ENCODE assay signal across 15 cellular contexts in the genomic region with DNA sequence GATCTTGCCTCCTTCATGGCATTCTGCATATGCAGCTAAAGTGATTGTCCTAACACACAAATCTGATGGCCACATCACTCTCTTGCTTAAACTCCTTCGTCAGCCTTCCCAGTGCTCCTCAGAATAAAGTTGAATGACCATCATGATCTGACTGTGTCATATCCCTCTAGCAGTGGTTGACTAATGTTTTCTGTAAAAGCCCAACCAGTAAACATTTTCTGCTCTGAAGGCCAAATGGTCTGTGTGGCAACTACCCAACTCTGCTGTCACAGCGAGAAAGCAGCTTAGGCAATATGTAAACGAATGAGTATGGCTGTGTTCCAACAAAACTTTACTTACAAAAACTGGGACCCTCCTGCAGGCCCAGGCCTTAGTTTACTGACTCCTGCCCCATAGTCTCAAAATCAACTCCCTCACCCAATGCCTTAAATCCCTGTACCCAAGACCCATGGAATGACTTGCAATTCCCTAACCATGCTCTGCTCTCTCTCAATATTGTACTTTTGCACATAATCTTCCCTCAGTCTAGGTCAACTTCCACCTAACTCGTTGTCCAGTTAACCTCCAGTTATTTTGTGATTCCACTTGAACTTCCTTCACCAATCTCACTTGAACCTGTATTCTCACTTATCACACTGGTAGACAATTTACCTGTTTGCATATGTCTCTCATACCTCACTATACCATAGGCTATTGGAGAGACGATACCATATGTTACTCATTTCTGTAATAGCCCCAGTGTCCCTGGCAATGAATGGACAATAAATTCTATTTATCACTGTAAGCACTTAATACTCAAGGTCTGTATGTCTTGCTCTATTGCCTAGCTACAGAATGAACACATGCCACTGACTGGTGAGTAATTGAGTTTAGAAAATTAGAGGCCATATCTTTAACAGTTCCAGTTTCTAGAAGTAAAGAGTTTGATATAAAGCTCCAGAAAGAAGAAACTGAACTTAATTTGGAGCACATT. TPM values are rescaled to one million over a fixed set of nuclear protein-coding genes. Genes with fewer than 3 reads are reported as not detected.
DNase-seq lines count a peak whose midpoint lies in the region; ATAC-seq and TF ChIP-seq lines count a peak whose summit lies in the region.
"Had no signal": no experiment of that assay in that cellular context is flagged by ENCODE, and none has a peak within 500 bp of the region (broad histone marks: within the 10 kb centered on the region; RNA-seq: fewer than 3 reads in every experiment).

No MANE protein-coding gene starts in this region.

- H3K27ac ChIP-seq in esophagus squamous epithelium (peak overlapping the region in 3 of 4 donors; percentile 25 to 70 (median 57)), mesenchymal stem cell (ENCODE audit: low read length, poor library complexity, severe bottlenecking) (no peak overlapping the region), substantia nigra (ENCODE audit: low read depth, low read length, poor library complexity, severe bottlenecking) (no peak overlapping the region)
- H3K27ac ChIP-seq: KMS-11, SJCRH30 had no signal

- no peak overlapping the region for H3K23ac ChIP-seq in mesenchymal stem cell (ENCODE audit: low read length in 2 of 2)

- H3K36me3 ChIP-seq in esophagus squamous epithelium = no peaks in the 10 kb centered on the region
- H3K36me3 ChIP-seq in mesenchymal stem cell (ENCODE audit: control insufficient read depth in 1 of 2, insufficient read depth in 2 of 2, low read depth in 1 of 2, low read length in 2 of 2) = no peaks in the 10 kb centered on the region
- H3K36me3 ChIP-seq: SJCRH30 had no signal

- no peak for TF ChIP-seq CTCF in esophagus squamous epithelium (IDR thresholded peaks at IDR 0.05)

- no peak overlapping the region for H2AFZ ChIP-seq in mesenchymal stem cell (ENCODE audit: low read depth, low read length)

- intact Hi-C loops in Right ventricle myocardium inferior (cut with DNase I) (no loop called here), cardiac septum (cut with DNase I) (loop anchor here (1.0 kb wide), 1 partner anchor 16 kb away; no protein-coding TSS in a partner anchor), esophagus squamous epithelium (cut with DNase I) (no loop called here)

- DNase-seq in Right ventricle myocardium inferior (ENCODE audit: missing footprints) = no peak
- DNase-seq in cardiac septum (ENCODE audit: low spot score) = no peak
- DNase-seq in esophagus squamous epithelium (lab: John Stamatoyannopoulos, UW) = no peak
- DNase-seq in mesenchymal stem cell = peak; percentile 96
- DNase-seq in NCI-H748 treated with DMSO at 0.1 percent for 48 hours (lab: John Stamatoyannopoulos, UW) = no peak
- DNase-seq in substantia nigra (lab: John Stamatoyannopoulos, UW) = no peak
- no peak for DNase-seq in stimulated activated naive CD4-positive, alpha-beta T cell (lab: John Stamatoyannopoulos, UW)
- DNase-seq: activated CD4-positive, CD25-positive, alpha-beta regulatory T cell treated with anti-CD3 and anti-CD28 coated beads, Interleukin-2, amount 50 U/mL, for 72 hours; glutamatergic neuron; NCI-H510A had no signal

- no peaks in the 10 kb centered on the region for H3K9me3 ChIP-seq in esophagus squamous epithelium
- H3K9me3 ChIP-seq in mesenchymal stem cell (ENCODE audit: control insufficient read depth, low read length) = no peaks in the 10 kb centered on the region
- H3K9me3 ChIP-seq: SJCRH30 had no signal

- peak overlapping the region; percentile 37 to 59 for H2BK12ac ChIP-seq in mesenchymal stem cell (ENCODE audit: low read length in 2 of 2)

- 38 to 45% methylated on average over 5 of the region's 5 CpGs for WGBS in esophagus squamous epithelium, 2 donors
- 44% methylated on average over 5 of the region's 5 CpGs for WGBS in mesenchymal stem cell

- H3K27me3 ChIP-seq in esophagus squamous epithelium (no peaks in the 10 kb centered on the region), mesenchymal stem cell (ENCODE audit: control insufficient read depth in 1 of 2, insufficient read depth in 1 of 2, low read length in 2 of 2) (no peaks in the 10 kb centered on the region)
- H3K27me3 ChIP-seq: SJCRH30 had no signal

- H3K14ac ChIP-seq in mesenchymal stem cell (ENCODE audit: low read length in 2 of 2) = no peak overlapping the region

- H3K79me1 ChIP-seq in mesenchymal stem cell (replicated peaks; ENCODE audit: low read length, poor library complexity, severe bottlenecking) = no peaks in the 10 kb centered on the region

- H3K4me3 ChIP-seq in esophagus squamous epithelium (no peak overlapping the region), mesenchymal stem cell (ENCODE audit: insufficient read depth in 1 of 2, low read depth in 1 of 2, low read length in 2 of 2) (no peak overlapping the region)
- H3K4me3 ChIP-seq: SJCRH30 had no signal

- H3K4me1 ChIP-seq in esophagus squamous epithelium = peaks cover 0 to 24% (median 11%) of the 10 kb centered on the region in 3 donors
- H3K4me1 ChIP-seq in mesenchymal stem cell (ENCODE audit: control insufficient read depth, insufficient read depth, low read depth, low read length) = no peaks in the 10 kb centered on the region

- H3K4ac ChIP-seq in mesenchymal stem cell (ENCODE audit: low read depth in 1 of 2, low read length in 2 of 2) = peak overlapping the region; percentile 35 to 85

- no peak overlapping the region for H3K4me2 ChIP-seq in mesenchymal stem cell (ENCODE audit: low read length, poor library complexity, severe bottlenecking)
- H3K4me2 ChIP-seq: KMS-11 had no signal

- no peak overlapping the region for H2BK5ac ChIP-seq in mesenchymal stem cell (ENCODE audit: low read depth, low read length, poor library complexity, severe bottlenecking)

- ATAC-seq in Right ventricle myocardium inferior (peak; percentile 81), HG03139 (IDR thresholded peaks at IDR 0.05; ENCODE audit: unreplicated experiment) (no peak)
- ATAC-seq: activated T-helper 17 cell treated with anti-CD3 and anti-CD28 coated beads, Interleukin-2, amount 50 U/mL, for 72 hours had no signal

- H3K9ac ChIP-seq in mesenchymal stem cell (ENCODE audit: low read length) = peak overlapping the region; percentile 52
- H3K9ac ChIP-seq: KMS-11 had no signal

- H2BK120ac ChIP-seq in mesenchymal stem cell (ENCODE audit: low read depth, low read length) = no peak overlapping the region

- TF ChIP-seq POLR2A in esophagus squamous epithelium (IDR thresholded peaks at IDR 0.05) = no peak

- H3K18ac ChIP-seq in mesenchymal stem cell (ENCODE audit: low read depth in 1 of 2, low read length in 2 of 2) = peak overlapping the region; percentile 64 to 87

- H4K91ac ChIP-seq in mesenchymal stem cell (ENCODE audit: low read length) = peak overlapping the region; percentile 50

- no peak overlapping the region for H2BK15ac ChIP-seq in mesenchymal stem cell (ENCODE audit: low read depth, poor library complexity, severe bottlenecking)

- no peak overlapping the region for H2AK5ac ChIP-seq in mesenchymal stem cell (ENCODE audit: low read length, severe bottlenecking)

- H4K8ac ChIP-seq in mesenchymal stem cell (ENCODE audit: low read length) = peak overlapping the region; percentile 60

RNA-seq across cellular contexts. Expression of a gene that starts 29.1 kb away (rescaled TPM):
- total RNA-seq in Right ventricle myocardium inferior (17.0 TPM), cardiac septum (5.2 TPM), esophagus squamous epithelium (1 to 10 TPM in 3 of 4 donors, not detected in 1; 1.1 to 7.8 (median 3.1) TPM)
- polyA plus RNA-seq in mesenchymal stem cell (2013, experiment 1 of 2) = 151 TPM
- 182 TPM for polyA plus RNA-seq in mesenchymal stem cell (2013, experiment 2 of 2)
- total RNA-seq: activated T-helper 17 cell treated with anti-CD3 and anti-CD28 coated beads, Interleukin-2, amount 50 U/mL, for 72 hours; mononuclear cell had no signal

RNA-seq across cellular contexts. Expression of a gene that starts 57.3 kb away (rescaled TPM):
- total RNA-seq in Right ventricle myocardium inferior (21.9 TPM), cardiac septum (13.2 TPM), esophagus squamous epithelium (10 to 100 TPM in 2 of 4 donors, 1 to 10 TPM in 2; 6.9 to 13.6 (median 9.7) TPM)
- 37.2 TPM for polyA plus RNA-seq in mesenchymal stem cell (2013, experiment 1 of 2)
- polyA plus RNA-seq in mesenchymal stem cell (2013, experiment 2 of 2) = 37.5 TPM

Comparison
In these comparisons a context has a peak if more than half of its experiments do, and no peak if none do; other contexts are left out.
1. H3K27ac ChIP-seq: peak in esophagus squamous epithelium (3 of 4); none in mesenchymal stem cell (single experiment) and substantia nigra (single experiment).